Comparison of ENCODE assay signal across 8 cellular contexts in the genomic region with DNA sequence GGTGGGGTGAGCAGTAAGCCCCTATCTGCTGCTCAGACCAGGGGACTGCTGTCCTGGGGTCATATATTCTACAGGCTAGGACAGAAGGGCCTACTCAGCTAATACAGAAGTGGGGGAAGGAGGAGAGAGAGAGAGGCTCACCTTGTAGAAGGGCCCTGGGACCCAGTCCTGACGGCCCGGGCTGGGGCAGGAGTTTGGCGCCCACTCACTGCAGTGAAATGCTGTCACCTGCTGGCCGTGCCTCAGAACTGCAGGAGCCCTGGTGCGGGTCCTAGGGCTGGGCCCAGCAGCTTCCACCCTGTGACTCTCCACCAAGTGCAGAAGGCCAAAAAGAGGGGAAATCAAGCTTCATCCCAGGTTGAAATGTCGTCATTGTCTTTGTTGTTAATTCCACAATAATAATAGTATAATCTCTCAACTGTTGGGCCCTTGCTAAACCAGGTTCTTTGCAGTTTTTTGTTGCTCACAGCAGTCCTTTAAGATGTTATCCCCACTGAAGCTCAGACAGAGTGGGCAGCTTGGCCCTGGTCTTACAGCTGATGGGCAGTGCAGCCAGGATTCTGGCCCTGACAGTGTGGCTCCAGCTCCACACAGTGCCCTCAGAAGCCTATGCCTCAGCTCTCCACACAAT. TPM values are rescaled to one million over a fixed set of nuclear protein-coding genes. Genes with fewer than 3 reads are reported as not detected.
A peak's percentile ranks its signal among the peaks of the same experiment; 100 is the strongest.
DNase-seq lines count a peak whose midpoint lies in the region; ATAC-seq and TF ChIP-seq lines count a peak whose summit lies in the region.

No MANE protein-coding gene starts in this region.

- H3K27me3 ChIP-seq in HAP-1 (ENCODE audit: low read depth) (peaks cover 21% of the 10 kb centered on the region), colonic mucosa (no peaks in the 10 kb centered on the region), right lobe of liver (no peaks in the 10 kb centered on the region)

- ATAC-seq in right lobe of liver (peak; percentile 89 to 98 (median 93)), GM18873 (IDR thresholded peaks at IDR 0.05; ENCODE audit: low FRiP score, unreplicated experiment) (no peak)

- no peak for TF ChIP-seq POLR2A in right lobe of liver (IDR thresholded peaks at IDR 0.05)

- TF ChIP-seq CTCF in colonic mucosa (IDR thresholded peaks at IDR 0.05) (peak; percentile 99), right lobe of liver (IDR thresholded peaks at IDR 0.05) (peak; percentile 98 to 100 (median 99))

- in situ Hi-C loops in HAP-1 (cut with MboI; ENCODE audit: low sequenced_read_pairs): loop anchor here (5.0 kb wide), 1 partner anchor 626 kb away; no protein-coding TSS in a partner anchor

- no peaks in the 10 kb centered on the region for H3K4me1 ChIP-seq in HAP-1
- H3K4me1 ChIP-seq in colonic mucosa: no peaks in the 10 kb centered on the region
- H3K4me1 ChIP-seq in right lobe of liver: no peaks in the 10 kb centered on the region

- DNase-seq in COLO829 (ENCODE audit: low spot score) (peak; percentile 86), HAP-1 (ENCODE audit: low spot score in 2 of 2) (peak; percentile 37 to 83), NCI-H2227 (lab: John Stamatoyannopoulos, UW; ENCODE audit: unreplicated experiment) (peak; percentile 71), colonic mucosa (peak; percentile 77), right lobe of liver (peak; percentile 71 to 74 (median 74))
- peak; percentile 57 for DNase-seq in activated CD4-positive, alpha-beta T cell treated with anti-CD3 and anti-CD28 coated beads, Interleukin-2, amount 50 U/mL, for 1 hour
- peak; percentile 25 to 32 (median 32) for DNase-seq in stimulated activated CD4-positive, alpha-beta T cell treated with anti-CD3 and anti-CD28 coated beads, TNF-alpha, amount 100 ng/mL, for 4 hours (ENCODE audit: low read depth in 3 of 3)

- H3K9me3 ChIP-seq in HAP-1: no peaks in the 10 kb centered on the region
- H3K9me3 ChIP-seq in colonic mucosa: no peaks in the 10 kb centered on the region
- H3K9me3 ChIP-seq in right lobe of liver: no peaks in the 10 kb centered on the region

- WGBS in right lobe of liver (ENCODE audit: insufficient coverage, low coverage, low lambda C conversion rate, missing lambda C conversion rate): 6% methylated on average over 4 of the region's 6 CpGs

- intact Hi-C loops in colonic mucosa (cut with DNase I) (loop anchor here (5.0 to 10.0 kb wide), 4 partner anchors 93 to 626 kb away; no protein-coding TSS in a partner anchor), right lobe of liver (cut with DNase I) (loop anchor here in 1 of 2 donors (5.0 to 10.0 kb wide), 2 partner anchors 441 to 623 kb away; no protein-coding TSS in a partner anchor)

- H3K4me3 ChIP-seq in HAP-1: no peak overlapping the region
- H3K4me3 ChIP-seq in colonic mucosa: no peak overlapping the region
- no peak overlapping the region for H3K4me3 ChIP-seq in right lobe of liver

- no peak overlapping the region for H3K9ac ChIP-seq in colonic mucosa (ENCODE audit: low read depth in 2 of 2, low read length in 2 of 2)

- H3K27ac ChIP-seq in colonic mucosa: no peak overlapping the region
- H3K27ac ChIP-seq in right lobe of liver: no peak overlapping the region

- H3K36me3 ChIP-seq in HAP-1 (replicated peaks) (no peaks in the 10 kb centered on the region), colonic mucosa (no peaks in the 10 kb centered on the region), right lobe of liver (no peaks in the 10 kb centered on the region)

RNA-seq across cellular contexts. Expression of a gene that starts 29.6 kb away (rescaled TPM):
- total RNA-seq in colonic mucosa (1 to 10 TPM; 3.4 to 4.0 TPM), right lobe of liver (1 to 10 TPM in 4 of 6 experiments, not detected in 2; 1.1 to 2.1 (median 1.3) TPM)

Comparison
In these comparisons a context has a peak if more than half of its experiments do, and no peak if none do; other contexts are left out.
1. DNase-seq: peak in every context shown above with its lines; median percentile 86 in COLO829; 77 in colonic mucosa; 74 in right lobe of liver; 71 in NCI-H2227; 60 in HAP-1; 57 in activated CD4-positive, alpha-beta T cell treated with anti-CD3 and anti-CD28 coated beads, Interleukin-2, amount 50 U/mL, for 1 hour; 32 in stimulated activated CD4-positive, alpha-beta T cell treated with anti-CD3 and anti-CD28 coated beads, TNF-alpha, amount 100 ng/mL, for 4 hours.